19 cellular contexts compared by ENCODE assay signal in the genomic region with DNA sequence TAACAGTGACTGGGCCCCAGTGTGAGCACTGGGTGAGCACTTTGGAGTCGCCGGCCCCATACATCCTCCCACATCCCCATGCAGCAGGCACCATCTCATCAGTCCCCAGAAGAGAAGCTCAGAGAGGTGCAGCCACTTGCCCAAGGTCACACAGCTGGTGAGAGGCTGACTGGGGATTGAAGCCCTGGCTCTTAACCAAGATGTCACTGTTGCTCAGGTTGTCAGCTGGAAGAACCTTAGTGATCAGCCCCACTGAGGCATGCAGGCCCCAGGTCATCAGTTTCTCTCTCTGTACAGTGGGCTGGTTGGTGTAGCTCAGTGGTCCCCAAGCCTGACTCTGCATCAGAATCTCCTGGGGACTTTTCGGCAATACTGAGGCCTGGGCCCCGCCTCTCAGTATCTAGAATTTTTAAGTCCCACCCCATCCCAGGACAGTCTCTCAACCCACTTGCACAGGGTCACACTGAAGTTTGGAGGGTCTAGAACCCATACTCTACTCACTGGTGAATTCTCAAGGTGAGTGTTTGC.
DNase-seq lines count a peak whose midpoint lies in the region; ATAC-seq, FAIRE-seq and TF ChIP-seq lines count a peak whose summit lies in the region.
"Had no signal": no experiment of that assay in that cellular context is flagged by ENCODE, and none has a peak within 500 bp of the region (broad histone marks: within the 10 kb centered on the region; RNA-seq: fewer than 3 reads in every experiment).

No MANE protein-coding gene starts in this region.

- POLR2A ChIA-PET in K562 (lab: Yijun Ruan, JAX), result interaction anchor here (0.5 to 1.0 kb wide), 2 partner anchors 14 to 402 kb away, joined by 3 read pairs; no protein-coding TSS in a partner anchor

- no peak overlapping the region for H2AFZ ChIP-seq in K562 (ENCODE audit: low read depth, low read length)

- 0% methylated on average over 4 of the region's 4 CpGs for WGBS in K562 (ENCODE audit: insufficient coverage, low coverage, missing lambda C conversion rate)

- H3K9me3 ChIP-seq in K562 (replicated peaks; ENCODE audit: control insufficient read depth, insufficient read depth, low read depth, low read length), result no peaks in the 10 kb centered on the region
- H3K9me3 ChIP-seq: A549, BE2C, HAP-1 had no signal

- in situ Hi-C loops in K562 (cut with MboI), result no loop called here

- no peaks in the 10 kb centered on the region for H3K79me2 ChIP-seq in K562 (ENCODE audit: control insufficient read depth, insufficient read depth, low read length)

- no peaks in the 10 kb centered on the region for H3K9me1 ChIP-seq in K562 (ENCODE audit: control insufficient read depth, insufficient read depth, low read length)

- H3K4me3 ChIP-seq in K562, result no peak overlapping the region
- H3K4me3 ChIP-seq: A549, HAP-1 had no signal

- peaks cover 0 to 15% of the 10 kb centered on the region in 2 experiments; a peak in 3 of 5 replicates for H3K27me3 ChIP-seq in K562 (ENCODE audit: control insufficient read depth in 2 of 2, insufficient read depth in 2 of 2, low read length in 2 of 2)
- H3K27me3 ChIP-seq: BE2C had no signal

- H3K27ac ChIP-seq in K562 (ENCODE audit: extremely low read depth, low read depth, low read length), result no peak overlapping the region
- H3K27ac ChIP-seq: A549, C4-2B had no signal

- no peak overlapping the region for H3K4me2 ChIP-seq in K562 (ENCODE audit: insufficient read depth, low read length)
- H3K4me2 ChIP-seq: A549 had no signal

- TF ChIP-seq POLR2A in K562 (conservative IDR thresholded peaks at IDR 0.05), result no peak

- CTCF ChIA-PET in K562 (lab: Yijun Ruan, JAX; ENCODE audit: low intra/inter-chr PET ratio), result no interaction called here

- BruUV-seq in K562 (replicated peaks; lab: Mats Ljungman, UMichigan), result no TSS peak

- no peak for TF ChIP-seq CTCF in K562 (IDR thresholded peaks at IDR 0.05 in 2 of 3, conservative IDR thresholded peaks at IDR 0.05 in 1 of 3; ENCODE audit: insufficient read depth in 2 of 3, low read depth in 1 of 3, low read length in 3 of 3)

- no peak for TF ChIP-seq EP300 in K562 (IDR thresholded peaks at IDR 0.05; ENCODE audit: low read length)

- peak; percentile 2 for DNase-seq in D341Med (ENCODE audit: low spot score)
- DNase-seq in K562 (ENCODE audit: extremely low read depth in 1 of 4, low spot score in 3 of 4), result no peak
- DNase-seq in mesenteric fat pad (ENCODE audit: low spot score), result peak; percentile 68
- DNase-seq in sciatic nerve (ENCODE audit: low spot score), result peak; percentile 40
- no peak for DNase-seq in SHP77 treated with DMSO at 0.1 percent for 48 hours (lab: John Stamatoyannopoulos, UW)
- DNase-seq: BE2C; CD4-positive, alpha-beta memory T cell; DMS153; DMS79 treated with DMSO at 0.1 percent for 48 hours; EL; GOT3 had no signal

- intact Hi-C loops in K562 (cut with micrococcal nuclease), result no loop called here
- intact Hi-C loops in sciatic nerve (cut with DNase I), result no loop called here

- H4K20me1 ChIP-seq in K562 (replicated peaks; ENCODE audit: control insufficient read depth, insufficient read depth, low read length), result no peaks in the 10 kb centered on the region

- ATAC-seq in K562 (no peak), sciatic nerve (no peak), HG02610 (IDR thresholded peaks at IDR 0.05; ENCODE audit: unreplicated experiment) (no peak)
- ATAC-seq: A549 had no signal

- FAIRE-seq in K562 (lab: Jason Lieb, UNC), result no peak
- FAIRE-seq: A549, D721Med, G401.6, GM12892, HTR-8/SVneo had no signal

- H3K4me1 ChIP-seq in K562 (replicated peaks in 1 of 2; ENCODE audit: control insufficient read depth in 2 of 2, insufficient read depth in 2 of 2, low read length in 2 of 2), result no peaks in the 10 kb centered on the region
- H3K4me1 ChIP-seq: BE2C, HAP-1 had no signal

- H3K36me3 ChIP-seq in K562 (ENCODE audit: control insufficient read depth, insufficient read depth, low read length), result no peaks in the 10 kb centered on the region
- H3K36me3 ChIP-seq: BE2C, HAP-1 had no signal

- H3K9ac ChIP-seq in K562 (ENCODE audit: insufficient read depth in 1 of 2, low read depth in 2 of 2, low read length in 2 of 2), result no peak overlapping the region

- no peak for TF ChIP-seq RAD21 in K562 (CRISPR knock-in tag; conservative IDR thresholded peaks at IDR 0.05 in 1 of 2, IDR thresholded peaks at IDR 0.05 in 1 of 2)

TF ChIP-seq in K562, 482 proteins besides CTCF, POLR2A, EP300 and RAD21:
- TF ChIP-seq RBM25 (IDR thresholded peaks at IDR 0.05; ENCODE audit: low read depth, low read length, severe bottlenecking) (peak; percentile 65), ZFP36 (IDR thresholded peaks at IDR 0.05; ENCODE audit: low read depth, low read length, partially characterized antibody) (peak; percentile 54)
- TF ChIP-seq, protein P1, sequence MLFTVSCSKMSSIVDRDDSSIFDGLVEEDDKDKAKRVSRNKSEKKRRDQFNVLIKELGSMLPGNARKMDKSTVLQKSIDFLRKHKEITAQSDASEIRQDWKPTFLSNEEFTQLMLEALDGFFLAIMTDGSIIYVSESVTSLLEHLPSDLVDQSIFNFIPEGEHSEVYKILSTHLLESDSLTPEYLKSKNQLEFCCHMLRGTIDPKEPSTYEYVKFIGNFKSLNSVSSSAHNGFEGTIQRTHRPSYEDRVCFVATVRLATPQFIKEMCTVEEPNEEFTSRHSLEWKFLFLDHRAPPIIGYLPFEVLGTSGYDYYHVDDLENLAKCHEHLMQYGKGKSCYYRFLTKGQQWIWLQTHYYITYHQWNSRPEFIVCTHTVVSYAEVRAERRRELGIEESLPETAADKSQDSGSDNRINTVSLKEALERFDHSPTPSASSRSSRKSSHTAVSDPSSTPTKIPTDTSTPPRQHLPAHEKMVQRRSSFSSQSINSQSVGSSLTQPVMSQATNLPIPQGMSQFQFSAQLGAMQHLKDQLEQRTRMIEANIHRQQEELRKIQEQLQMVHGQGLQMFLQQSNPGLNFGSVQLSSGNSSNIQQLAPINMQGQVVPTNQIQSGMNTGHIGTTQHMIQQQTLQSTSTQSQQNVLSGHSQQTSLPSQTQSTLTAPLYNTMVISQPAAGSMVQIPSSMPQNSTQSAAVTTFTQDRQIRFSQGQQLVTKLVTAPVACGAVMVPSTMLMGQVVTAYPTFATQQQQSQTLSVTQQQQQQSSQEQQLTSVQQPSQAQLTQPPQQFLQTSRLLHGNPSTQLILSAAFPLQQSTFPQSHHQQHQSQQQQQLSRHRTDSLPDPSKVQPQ (CRISPR knock-in tag; IDR thresholded peaks at IDR 0.05; ENCODE audit: borderline replicate concordance), result no peak

Comparison
In these comparisons a context has a peak if more than half of its experiments do, and no peak if none do; other contexts are left out.
1. DNase-seq: peak in D341Med (single experiment), mesenteric fat pad (single experiment) and sciatic nerve (single experiment); none in K562 (0 of 4) and SHP77 treated with DMSO at 0.1 percent for 48 hours (single experiment).